ENCODE assay signal across 1 cellular context in the genomic region with DNA sequence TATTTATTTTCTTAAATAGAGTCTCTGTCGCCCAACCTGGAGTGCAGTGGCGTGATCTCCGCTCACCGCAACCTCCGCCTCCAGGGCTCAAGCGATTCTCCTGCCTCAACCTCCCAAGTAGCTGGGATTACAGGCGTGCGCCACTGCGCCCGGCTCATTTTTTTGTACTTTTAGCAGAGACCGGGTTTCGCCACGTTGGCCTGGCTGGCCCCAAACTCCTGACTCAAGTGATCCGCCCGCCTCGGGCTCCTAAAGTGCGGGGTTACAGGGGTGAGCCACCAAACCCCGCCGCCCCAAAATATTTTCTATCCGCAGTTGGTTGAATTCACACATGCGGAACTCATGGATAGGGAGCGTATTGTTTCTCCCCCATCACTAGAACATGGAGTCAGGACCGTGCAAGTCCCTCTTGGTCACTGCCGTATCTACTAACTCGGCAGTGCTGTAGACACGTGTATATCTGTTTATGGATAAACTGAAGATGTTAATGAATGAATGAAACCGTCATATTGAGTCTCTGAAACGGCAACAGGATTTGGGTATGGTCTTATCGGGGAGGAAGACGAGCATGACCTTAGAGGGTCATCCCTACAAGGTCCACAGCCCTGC.
TF ChIP-seq lines count a peak whose summit lies in the region.

No MANE protein-coding gene starts in this region.

TF ChIP-seq in A549, 52 proteins besides CTCF, POLR2A, EP300 and RAD21 (continued from another document):
- TF ChIP-seq, protein P1, sequence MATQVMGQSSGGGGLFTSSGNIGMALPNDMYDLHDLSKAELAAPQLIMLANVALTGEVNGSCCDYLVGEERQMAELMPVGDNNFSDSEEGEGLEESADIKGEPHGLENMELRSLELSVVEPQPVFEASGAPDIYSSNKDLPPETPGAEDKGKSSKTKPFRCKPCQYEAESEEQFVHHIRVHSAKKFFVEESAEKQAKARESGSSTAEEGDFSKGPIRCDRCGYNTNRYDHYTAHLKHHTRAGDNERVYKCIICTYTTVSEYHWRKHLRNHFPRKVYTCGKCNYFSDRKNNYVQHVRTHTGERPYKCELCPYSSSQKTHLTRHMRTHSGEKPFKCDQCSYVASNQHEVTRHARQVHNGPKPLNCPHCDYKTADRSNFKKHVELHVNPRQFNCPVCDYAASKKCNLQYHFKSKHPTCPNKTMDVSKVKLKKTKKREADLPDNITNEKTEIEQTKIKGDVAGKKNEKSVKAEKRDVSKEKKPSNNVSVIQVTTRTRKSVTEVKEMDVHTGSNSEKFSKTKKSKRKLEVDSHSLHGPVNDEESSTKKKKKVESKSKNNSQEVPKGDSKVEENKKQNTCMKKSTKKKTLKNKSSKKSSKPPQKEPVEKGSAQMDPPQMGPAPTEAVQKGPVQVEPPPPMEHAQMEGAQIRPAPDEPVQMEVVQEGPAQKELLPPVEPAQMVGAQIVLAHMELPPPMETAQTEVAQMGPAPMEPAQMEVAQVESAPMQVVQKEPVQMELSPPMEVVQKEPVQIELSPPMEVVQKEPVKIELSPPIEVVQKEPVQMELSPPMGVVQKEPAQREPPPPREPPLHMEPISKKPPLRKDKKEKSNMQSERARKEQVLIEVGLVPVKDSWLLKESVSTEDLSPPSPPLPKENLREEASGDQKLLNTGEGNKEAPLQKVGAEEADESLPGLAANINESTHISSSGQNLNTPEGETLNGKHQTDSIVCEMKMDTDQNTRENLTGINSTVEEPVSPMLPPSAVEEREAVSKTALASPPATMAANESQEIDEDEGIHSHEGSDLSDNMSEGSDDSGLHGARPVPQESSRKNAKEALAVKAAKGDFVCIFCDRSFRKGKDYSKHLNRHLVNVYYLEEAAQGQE (IDR thresholded peaks at IDR 0.05), result no peak
- TF ChIP-seq MAZ (IDR thresholded peaks at IDR 0.05; ENCODE audit: borderline replicate concordance, low read depth, low read length) (no peak), RARB (CRISPR knock-in tag; IDR thresholded peaks at IDR 0.05) (no peak), ZSCAN20 (CRISPR knock-in tag; IDR thresholded peaks at IDR 0.05) (no peak)
TF ChIP-seq in A549: peak in this region for 2.
